8 cellular contexts compared by ENCODE assay signal in genomic region chr1:204791453-204792366, GRCh38.
DNase-seq lines count a peak whose midpoint lies in the region; ATAC-seq lines count a peak whose summit lies in the region.

No MANE protein-coding gene starts in this region.

- DNase-seq in ELR (ENCODE audit: low read depth) (peak; percentile 58), MV-4-11 (lab: John Stamatoyannopoulos, UW) (peak; percentile 38), T-helper 1 cell (peak; percentile 50 to 78 (median 66)), amygdala (lab: John Stamatoyannopoulos, UW) (peak in 31 of 56 donors; percentile 2 to 69 (median 10)), iPS DF 19.7 (ENCODE audit: low read depth, low spot score) (peak; percentile 77), smooth muscle cell of the brain vasculature (ENCODE audit: low read depth, low spot score) (peak; percentile 13)

- no peak for ATAC-seq in HG02884 (IDR thresholded peaks at IDR 0.05; ENCODE audit: unreplicated experiment)
- ATAC-seq in HG03045 (IDR thresholded peaks at IDR 0.05; ENCODE audit: unreplicated experiment) = no peak

Comparison
In these comparisons a context has a peak if more than half of its experiments do, and no peak if none do; other contexts are left out.
1. DNase-seq: peak in every context shown above with its lines; median percentile 77 in iPS DF 19.7; 66 in T-helper 1 cell; 58 in ELR; 38 in MV-4-11; 13 in smooth muscle cell of the brain vasculature; 10 in amygdala.